33 cellular contexts compared by ENCODE assay signal in the genomic region with DNA sequence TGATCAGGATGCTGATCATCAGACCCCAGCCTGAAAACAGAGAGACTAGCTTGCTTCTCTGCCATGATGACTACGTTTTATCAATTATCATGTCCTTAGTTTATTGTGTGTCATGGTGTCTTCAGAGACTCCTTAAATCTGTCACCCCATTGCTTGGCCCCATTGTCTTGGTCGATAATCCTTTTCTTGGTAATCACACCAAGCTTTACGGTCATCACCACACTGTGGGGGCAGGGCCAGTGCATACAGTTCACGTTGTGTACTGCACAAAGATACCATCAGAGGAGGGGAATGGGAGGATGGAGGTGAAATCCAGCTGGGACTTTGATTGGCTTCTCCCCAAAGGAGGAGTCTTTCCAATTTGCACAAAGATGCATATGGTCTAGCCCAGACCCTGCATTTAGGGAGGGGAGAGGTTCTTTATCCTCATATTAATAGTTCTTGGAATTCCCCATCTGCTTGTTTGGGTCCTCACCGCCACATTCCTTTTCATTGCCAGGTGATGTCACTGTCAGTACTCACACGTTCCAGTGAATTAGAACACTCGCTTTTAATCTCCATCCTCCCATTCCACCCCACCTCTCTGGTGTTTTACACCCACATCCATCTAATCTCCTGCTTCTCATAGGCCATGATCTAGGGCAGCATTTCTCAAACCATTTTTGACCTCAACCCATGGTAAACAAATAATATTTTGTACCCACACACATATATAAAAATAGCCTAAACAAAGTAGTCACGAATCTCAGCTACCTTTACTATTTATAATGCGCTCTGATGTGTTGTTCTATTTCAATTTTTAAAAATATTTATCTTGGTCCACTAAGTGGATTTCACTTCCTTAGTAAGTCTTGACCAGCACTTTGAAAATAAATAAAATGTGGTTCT. TPM values are rescaled to one million over a fixed set of nuclear protein-coding genes. Genes with fewer than 3 reads are reported as not detected.
DNase-seq lines count a peak whose midpoint lies in the region; ATAC-seq, FAIRE-seq and TF ChIP-seq lines count a peak whose summit lies in the region.
"Had no signal": no experiment of that assay in that cellular context is flagged by ENCODE, and none has a peak within 500 bp of the region (broad histone marks: within the 10 kb centered on the region; RNA-seq: fewer than 3 reads in every experiment).

No MANE protein-coding gene starts in this region.

- CTCF ChIA-PET in activated CD8-positive, alpha-beta memory T cell treated with anti-CD3 and anti-CD28 coated beads, Interleukin-2, amount 10 ng/mL, durations not matched to agents 7 days and 5 days (lab: Charles Lee) = interaction anchor here (1.2 to 2.3 kb wide), 3 partner anchors 21 to 286 kb away, joined by 3 to 8 read pairs (median 4); no protein-coding TSS in a partner anchor

- no peak for TF ChIP-seq CTCF in coronary artery (IDR thresholded peaks at IDR 0.05)
- no peak for TF ChIP-seq CTCF in tibial artery (IDR thresholded peaks at IDR 0.05)

- no peak for FAIRE-seq in urothelium cell line (lab: Jason Lieb, UNC)
- FAIRE-seq: A204.1, endothelial cell of umbilical vein, G401.6, kidney had no signal

- H3K36me3 ChIP-seq in tibial artery = no peaks in the 10 kb centered on the region
- H3K36me3 ChIP-seq: MG63, right lobe of liver, tibial nerve had no signal

- ATAC-seq in activated CD8-positive, alpha-beta memory T cell treated with anti-CD3 and anti-CD28 coated beads, Interleukin-2, amount 10 ng/mL, durations not matched to agents 7 days and 5 days = no peak
- no peak for ATAC-seq in HG02610 (IDR thresholded peaks at IDR 0.05; ENCODE audit: unreplicated experiment)
- ATAC-seq: activated naive CD4-positive, alpha-beta T cell treated with anti-CD3 and anti-CD28 coated beads, Interleukin-2, amount 50 U/mL, for 72 hours; HCT116; right lobe of liver had no signal

- intact Hi-C loops in tibial artery (cut with DNase I; ENCODE audit: low total_unique reads) = no loop called here

- no peaks in the 10 kb centered on the region for H3K9me3 Mint-ChIP-seq in activated CD8-positive, alpha-beta memory T cell treated with anti-CD3 and anti-CD28 coated beads, Interleukin-2, amount 10 ng/mL, durations not matched to agents 7 days and 5 days (ENCODE audit: low read depth)
- H3K9me3 Mint-ChIP-seq: activated naive CD4-positive, alpha-beta T cell treated with anti-CD3 and anti-CD28 coated beads, Interleukin-2, amount 50 U/mL, for 72 hours; activated T-cell treated with anti-CD3 and anti-CD28 coated beads, Interleukin-2, amount 50 U/mL, for 24 hours; CD8-positive, alpha-beta memory T cell; central memory CD8-positive, alpha-beta T cell; neural crest cell; stimulated activated naive CD8-positive, alpha-beta T cell treated with anti-CD3 and anti-CD28 coated beads, Interleukin-15, Interleukin-2, amounts not matched to agents 100 ng/mL and 50 ng/mL, for 24 hours had no signal

- H3K27ac Mint-ChIP-seq in activated CD8-positive, alpha-beta memory T cell treated with anti-CD3 and anti-CD28 coated beads, Interleukin-2, amount 10 ng/mL, durations not matched to agents 7 days and 5 days = peak overlapping the region; percentile 33
- H3K27ac Mint-ChIP-seq: activated T-cell treated with anti-CD3 and anti-CD28 coated beads, Interleukin-2, amount 50 U/mL, for 24 hours; stimulated activated naive CD8-positive, alpha-beta T cell treated with anti-CD3 and anti-CD28 coated beads, Interleukin-15, Interleukin-2, amounts not matched to agents 100 ng/mL and 50 ng/mL, for 24 hours had no signal

- no peak overlapping the region for H3K4me3 Mint-ChIP-seq in activated CD8-positive, alpha-beta memory T cell treated with anti-CD3 and anti-CD28 coated beads, Interleukin-2, amount 10 ng/mL, durations not matched to agents 7 days and 5 days
- H3K4me3 Mint-ChIP-seq: activated T-cell treated with anti-CD3 and anti-CD28 coated beads, Interleukin-2, amount 50 U/mL, for 24 hours; CD8-positive, alpha-beta memory T cell; central memory CD8-positive, alpha-beta T cell; neural crest cell; stimulated activated naive CD8-positive, alpha-beta T cell treated with anti-CD3 and anti-CD28 coated beads, Interleukin-15, Interleukin-2, amounts not matched to agents 100 ng/mL and 50 ng/mL, for 24 hours had no signal

- H3K27ac ChIP-seq in coronary artery (peak overlapping the region; percentile 33 to 39), tibial artery (peak overlapping the region; percentile 37 to 43)
- H3K27ac ChIP-seq: right lobe of liver, tibial nerve had no signal

- H3K9me3 ChIP-seq in tibial artery = no peaks in the 10 kb centered on the region
- H3K9me3 ChIP-seq: MG63, right lobe of liver, tibial nerve had no signal

- H3K27me3 Mint-ChIP-seq in activated CD8-positive, alpha-beta memory T cell treated with anti-CD3 and anti-CD28 coated beads, Interleukin-2, amount 10 ng/mL, durations not matched to agents 7 days and 5 days = no peaks in the 10 kb centered on the region

- no peak overlapping the region for H3K4me3 ChIP-seq in coronary artery
- H3K4me3 ChIP-seq in tibial artery = no peak overlapping the region
- H3K4me3 ChIP-seq: dorsolateral prefrontal cortex, MG63, right lobe of liver, tibial nerve had no signal

- peaks cover 24% of the 10 kb centered on the region for H3K36me3 Mint-ChIP-seq in activated CD8-positive, alpha-beta memory T cell treated with anti-CD3 and anti-CD28 coated beads, Interleukin-2, amount 10 ng/mL, durations not matched to agents 7 days and 5 days
- H3K36me3 Mint-ChIP-seq: CD8-positive, alpha-beta memory T cell had no signal

- H3K4me1 Mint-ChIP-seq in activated CD8-positive, alpha-beta memory T cell treated with anti-CD3 and anti-CD28 coated beads, Interleukin-2, amount 10 ng/mL, durations not matched to agents 7 days and 5 days = peaks cover 72% of the 10 kb centered on the region

- no peak for DNase-seq in activated CD8-positive, alpha-beta memory T cell treated with anti-CD3 and anti-CD28 coated beads, Interleukin-2, amount 10 ng/mL, durations not matched to agents 7 days and 5 days
- no peak for DNase-seq in activated CD8-positive, alpha-beta memory T cell treated with anti-CD3 and anti-CD28 coated beads for 24 hours
- peak; percentile 24 for DNase-seq in NCI-H69 (lab: John Stamatoyannopoulos, UW)
- DNase-seq in coronary artery (ENCODE audit: low spot score) = no peak
- DNase-seq in tibial artery = no peak
- DNase-seq in NCI-H446 treated with DMSO at 0.1 percent for 48 hours (lab: John Stamatoyannopoulos, UW) = no peak
- DNase-seq in urothelium cell line (ENCODE audit: low spot score) = no peak
- DNase-seq: activated T-cell treated with anti-CD3 and anti-CD28 coated beads, Interleukin-2, amount 50 U/mL, for 24 hours; AML-193; CD8-positive, alpha-beta memory T cell; dorsolateral prefrontal cortex; KBM-7; kidney; MG63; NCI-H1417 treated with DMSO at 0.1 percent for 48 hours; NCI-H2081 treated with DMSO at 0.1 percent for 48 hours; SHP77 treated with DMSO at 0.1 percent for 48 hours; stimulated activated CD4-positive, alpha-beta T cell treated with anti-CD3 and anti-CD28 coated beads, Interleukin-4, amount 100 ng/mL, for 4 hours; T1000 had no signal

- no peaks in the 10 kb centered on the region for H3K27me3 ChIP-seq in tibial artery
- H3K27me3 ChIP-seq: dorsolateral prefrontal cortex, MG63, right lobe of liver, tibial nerve had no signal

- peaks cover 0 to 40% (median 5%) of the 10 kb centered on the region in 4 donors for H3K4me1 ChIP-seq in tibial artery

RNA-seq across cellular contexts. Expression of a gene that starts 5.7 kb away (rescaled TPM):
- 10 to 100 TPM in 1 of 2 experiments, 1 to 10 TPM in 1; 5.9 to 19.7 TPM for total RNA-seq in activated CD8-positive, alpha-beta memory T cell treated with anti-CD3 and anti-CD28 coated beads, Interleukin-2, amount 10 ng/mL, durations not matched to agents 7 days and 5 days
- total RNA-seq: HT1080, lung microvascular endothelial cell, neural crest cell had no signal

RNA-seq across cellular contexts. Expression of a gene that starts 45.1 kb away (rescaled TPM):
- not detected for total RNA-seq in activated CD8-positive, alpha-beta memory T cell treated with anti-CD3 and anti-CD28 coated beads, Interleukin-2, amount 10 ng/mL, durations not matched to agents 7 days and 5 days
- total RNA-seq: activated naive CD4-positive, alpha-beta T cell treated with anti-CD3 and anti-CD28 coated beads, Interleukin-2, amount 50 U/mL, for 72 hours; CD8-positive, alpha-beta memory T cell; endothelial cell of umbilical vein; glomerular endothelial cell; HT1080; lung microvascular endothelial cell; neural crest cell; right lobe of liver; tibial nerve had no signal
